Comparison of ENCODE assay signal across 13 cellular contexts in the genomic region with DNA sequence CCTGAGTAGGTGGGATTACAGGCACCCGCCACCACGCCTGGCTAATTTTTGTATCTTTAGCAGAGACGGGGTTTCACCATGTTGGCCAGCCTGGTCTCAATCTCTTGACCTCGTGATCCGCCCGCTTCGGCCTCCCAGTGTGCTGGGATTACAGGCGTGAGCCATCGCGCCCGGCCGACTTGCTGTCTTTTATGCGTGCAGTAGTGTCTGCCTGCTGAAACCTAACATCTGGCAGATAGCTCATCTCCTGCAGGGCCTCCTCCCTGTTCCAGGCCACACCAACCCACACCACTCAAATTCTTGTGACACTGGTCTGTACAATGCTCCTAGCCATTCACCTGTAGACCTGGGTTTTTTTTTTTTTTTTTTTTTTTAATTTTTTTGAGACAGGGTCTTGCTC. TPM values are rescaled to one million over a fixed set of nuclear protein-coding genes. Genes with fewer than 3 reads are reported as not detected.
DNase-seq lines count a peak whose midpoint lies in the region; ATAC-seq and TF ChIP-seq lines count a peak whose summit lies in the region.
"Had no signal": no experiment of that assay in that cellular context is flagged by ENCODE, and none has a peak within 500 bp of the region (broad histone marks: within the 10 kb centered on the region; RNA-seq: fewer than 3 reads in every experiment).

No MANE protein-coding gene starts in this region.

- no peak overlapping the region for H2BK15ac ChIP-seq in mesendoderm (replicated peaks; ENCODE audit: low read depth)

- H4K20me1 ChIP-seq in MM.1S (ENCODE audit: insufficient read depth, low read length): no peaks in the 10 kb centered on the region

- H3K79me2 ChIP-seq in mesendoderm (ENCODE audit: control insufficient read depth, insufficient read depth, low read length) (no peaks in the 10 kb centered on the region), trophoblast cell (ENCODE audit: control insufficient read depth, insufficient read depth, low read length, poor library complexity) (peaks cover 4% of the 10 kb centered on the region), MM.1S (ENCODE audit: low read length) (no peaks in the 10 kb centered on the region)

- H2AK5ac ChIP-seq in mesendoderm (ENCODE audit: low read length): no peak overlapping the region
- no peak overlapping the region for H2AK5ac ChIP-seq in trophoblast cell (ENCODE audit: low read length)

- H3K23ac ChIP-seq in mesendoderm (ENCODE audit: low read length) (no peak overlapping the region), trophoblast cell (ENCODE audit: low read length) (no peak overlapping the region)

- no peak overlapping the region for H2BK5ac ChIP-seq in mesendoderm (ENCODE audit: low read length)
- H2BK5ac ChIP-seq in trophoblast cell (ENCODE audit: low read depth, low read length, poor library complexity): no peak overlapping the region

- H2AFZ ChIP-seq in trophoblast cell (ENCODE audit: insufficient read depth, low read length, poor library complexity) (no peak overlapping the region), MM.1S (ENCODE audit: low read length) (no peak overlapping the region)

- H2BK120ac ChIP-seq in mesendoderm (ENCODE audit: low read depth, low read length) (no peak overlapping the region), trophoblast cell (ENCODE audit: insufficient read depth, low read length, poor library complexity) (no peak overlapping the region)

- ATAC-seq in RWPE2 (ENCODE audit: low read depth): no peak
- ATAC-seq: CD8-positive, alpha-beta T cell had no signal

- no peak overlapping the region for H4K91ac ChIP-seq in trophoblast cell (ENCODE audit: low read depth, low read length)

- H3K27ac ChIP-seq in RWPE2 (ENCODE audit: poor library complexity, severe bottlenecking) (peak overlapping the region; percentile 97), mesendoderm (ENCODE audit: low read depth, low read length) (no peak overlapping the region), trophoblast cell (ENCODE audit: low read depth, low read length) (no peak overlapping the region), MM.1S (ENCODE audit: low read length) (no peak overlapping the region)

- no peaks in the 10 kb centered on the region for H3K9me2 ChIP-seq in MM.1S (replicated peaks; ENCODE audit: insufficient read depth, low read length)

- H3K9ac ChIP-seq in mesendoderm (ENCODE audit: low read length): no peak overlapping the region
- no peak overlapping the region for H3K9ac ChIP-seq in trophoblast cell (ENCODE audit: low read length)
- no peak overlapping the region for H3K9ac ChIP-seq in MM.1S (ENCODE audit: low read length)

- no peak overlapping the region for H4K5ac ChIP-seq in mesendoderm (ENCODE audit: low read length)

- H3K14ac ChIP-seq in trophoblast cell (ENCODE audit: low read length): no peak overlapping the region

- H3K4me2 ChIP-seq in mesendoderm (ENCODE audit: low read length): no peak overlapping the region
- H3K4me2 ChIP-seq in trophoblast cell (ENCODE audit: low read length): no peak overlapping the region
- no peak overlapping the region for H3K4me2 ChIP-seq in MM.1S (ENCODE audit: low read depth, low read length)

- H3K4me3 ChIP-seq in RWPE2 (ENCODE audit: severe bottlenecking) (no peak overlapping the region), mesendoderm (ENCODE audit: low read length) (no peak overlapping the region), trophoblast cell (ENCODE audit: low read depth, low read length) (no peak overlapping the region), MM.1S (ENCODE audit: low read length) (no peak overlapping the region)

- H3K56ac ChIP-seq in mesendoderm (ENCODE audit: low read length): no peak overlapping the region

- no peaks in the 10 kb centered on the region for H3F3A ChIP-seq in MM.1S (ENCODE audit: insufficient read depth, low read length)

- no peak for TF ChIP-seq CTCF in RWPE2 (IDR thresholded peaks at IDR 0.05; ENCODE audit: poor library complexity, severe bottlenecking)
- TF ChIP-seq CTCF in MM.1S (IDR thresholded peaks at IDR 0.05; ENCODE audit: low read length): no peak

- H4K8ac ChIP-seq in mesendoderm (ENCODE audit: low read depth, low read length): no peak overlapping the region
- H4K8ac ChIP-seq in trophoblast cell (ENCODE audit: low read depth, low read length): no peak overlapping the region

- H3K4me1 ChIP-seq in RWPE2 (ENCODE audit: insufficient read depth, poor library complexity, severe bottlenecking) (peaks cover 32% of the 10 kb centered on the region), mesendoderm (ENCODE audit: control insufficient read depth, low read depth, low read length) (peaks cover 5% of the 10 kb centered on the region), trophoblast cell (ENCODE audit: control insufficient read depth in 1 of 2, insufficient read depth in 2 of 2, low read length in 2 of 2) (peaks cover 21 to 24% of the 10 kb centered on the region in 2 experiments), MM.1S (ENCODE audit: low read length) (no peaks in the 10 kb centered on the region)

- H3K27me3 ChIP-seq in RWPE2 (ENCODE audit: insufficient read depth, poor library complexity, severe bottlenecking): no peaks in the 10 kb centered on the region
- no peaks in the 10 kb centered on the region for H3K27me3 ChIP-seq in mesendoderm (ENCODE audit: insufficient read depth, low read length, poor library complexity)
- H3K27me3 ChIP-seq in trophoblast cell (ENCODE audit: insufficient read depth, low read length): no peaks in the 10 kb centered on the region
- H3K27me3 ChIP-seq in MM.1S (replicated peaks; ENCODE audit: insufficient read depth, low read length): no peaks in the 10 kb centered on the region

- H2BK12ac ChIP-seq in trophoblast cell (ENCODE audit: low read length): no peak overlapping the region

- H3K9me3 ChIP-seq in RWPE2 (ENCODE audit: severe bottlenecking): no peaks in the 10 kb centered on the region
- H3K9me3 ChIP-seq in trophoblast cell (ENCODE audit: insufficient read depth, low read depth, low read length): no peaks in the 10 kb centered on the region
- no peaks in the 10 kb centered on the region for H3K9me3 ChIP-seq in MM.1S (replicated peaks; ENCODE audit: insufficient read depth, low read length)
- H3K9me3 ChIP-seq: Caco-2 had no signal

- H4K12ac ChIP-seq in trophoblast cell (ENCODE audit: low read depth, low read length): no peak overlapping the region

- DNase-seq in RWPE2 (ENCODE audit: low spot score) (no peak), mesendoderm (no peak), trophoblast cell (peak; percentile 85 to 88), NCI-H226 (no peak), epidermal melanocyte (ENCODE audit: insufficient read length, low spot score) (no peak), NCI-H1417 treated with DMSO at 0.1 percent for 48 hours (lab: John Stamatoyannopoulos, UW) (no peak), MM.1S (no peak)
- DNase-seq: Caco-2; CD8-positive, alpha-beta T cell; GF-D8; HCEC 1CT; HFFc6; IMR-90 had no signal

- WGBS in mesendoderm (ENCODE audit: extremely low coverage, insufficient coverage, low lambda C conversion rate): no CpG with 5 or more reads among the region's 13 CpGs
- whole genome bisulfite sequencing in trophoblast cell (ENCODE audit: extremely low coverage, insufficient coverage, insufficient read length): no CpG with 5 or more reads among the region's 13 CpGs

- H3K36me3 ChIP-seq in RWPE2 (ENCODE audit: low read depth) (peaks cover 36% of the 10 kb centered on the region), mesendoderm (ENCODE audit: control insufficient read depth, insufficient read depth, low read length) (no peaks in the 10 kb centered on the region), trophoblast cell (ENCODE audit: control insufficient read depth in 1 of 2, insufficient read depth in 2 of 2, low read length in 2 of 2) (peaks cover 0 to 4% of the 10 kb centered on the region in 2 experiments), MM.1S (replicated peaks; ENCODE audit: insufficient read depth, low read length) (no peaks in the 10 kb centered on the region)

- H3K18ac ChIP-seq in mesendoderm (ENCODE audit: low read length): peak overlapping the region; percentile 3
- peak overlapping the region; percentile 80 for H3K18ac ChIP-seq in trophoblast cell (ENCODE audit: low read length)

- H3K4ac ChIP-seq in mesendoderm (ENCODE audit: low read depth, low read length) (no peak overlapping the region), trophoblast cell (ENCODE audit: low read depth, low read length) (no peak overlapping the region)

- H3K79me1 ChIP-seq in mesendoderm (ENCODE audit: low read length) (peaks cover 3% of the 10 kb centered on the region), trophoblast cell (ENCODE audit: low read length) (peaks cover 15% of the 10 kb centered on the region)

RNA-seq across cellular contexts. Expression of a gene that starts 41.5 kb away (rescaled TPM):
- 20.6 TPM for polyA plus RNA-seq in mesendoderm (2013, experiment 1 of 2)
- 21.3 TPM for polyA plus RNA-seq in mesendoderm (2013, experiment 2 of 2)
- polyA plus RNA-seq in trophoblast cell (2013): 43.3 and 44.5 TPM in 2 replicates

Comparison
In these comparisons a context has a peak if more than half of its experiments do, and no peak if none do; other contexts are left out.
1. DNase-seq: peak in trophoblast cell (2 of 2); none in RWPE2 (single experiment), mesendoderm (single experiment), NCI-H226 (single experiment), epidermal melanocyte (single experiment), NCI-H1417 treated with DMSO at 0.1 percent for 48 hours (single experiment) and MM.1S (single experiment).